Comparison of ENCODE assay signal across 16 cellular contexts in genomic region chr1:88777604-88778149, GRCh38.
"Had no signal": no experiment of that assay in that cellular context is flagged by ENCODE, and none has a peak within 500 bp of the region (broad histone marks: within the 10 kb centered on the region; RNA-seq: fewer than 3 reads in every experiment).

No MANE protein-coding gene starts in this region.

- H3K9me3 ChIP-seq: gastroesophageal sphincter, psoas muscle, transverse colon had no signal

- H3K9me3 Mint-ChIP-seq: effector memory CD8-positive, alpha-beta T cell; immature natural killer cell; nephron; stimulated activated naive B cell treated with anti-CD40 and anti-IgM and Interleukin-4, amounts not matched to agents 10 μg/mL and 1 μg/mL and 100 μg/mL, for 72 hours; T-helper 1 cell treated with Interleukin-12 subunit alpha and Interleukin-12 subunit beta and Interleukin-4 antibody, amounts not matched to agents 30 μg/mL and 1 μg/mL, for 36 hours had no signal

- DNase-seq: activated effector memory CD4-positive, alpha-beta T cell treated with Interleukin-2 at 50 U/mL for 16 hours; amygdala; effector memory CD8-positive, alpha-beta T cell; immature natural killer cell; psoas muscle; stimulated activated CD4-positive, alpha-beta T cell treated with anti-CD3 and anti-CD28 coated beads, Interleukin-2, amount 100 ng/mL, for 24 hours; stimulated activated naive B cell treated with anti-CD40 and anti-IgM and Interleukin-4, amounts not matched to agents 10 μg/mL and 1 μg/mL and 100 μg/mL, for 72 hours; substantia nigra; transverse colon had no signal

- H3K4me3 ChIP-seq: gastroesophageal sphincter, psoas muscle, transverse colon had no signal

- H3K27ac ChIP-seq: gastroesophageal sphincter, psoas muscle, transverse colon had no signal

- H3K27me3 ChIP-seq: gastroesophageal sphincter, transverse colon had no signal

- H3K27me3 Mint-ChIP-seq: activated naive CD8-positive, alpha-beta T cell; brain; effector memory CD8-positive, alpha-beta T cell; stimulated activated naive B cell treated with anti-CD40 and anti-IgM and Interleukin-4, amounts not matched to agents 10 μg/mL and 1 μg/mL and 100 μg/mL, for 72 hours had no signal

- ATAC-seq: effector memory CD8-positive, alpha-beta T cell; gastroesophageal sphincter; left lobe of liver; psoas muscle; sciatic nerve; stimulated activated naive B cell treated with anti-CD40 and anti-IgM and Interleukin-4, amounts not matched to agents 10 μg/mL and 1 μg/mL and 100 μg/mL, for 72 hours had no signal

- H3K4me1 ChIP-seq: gastroesophageal sphincter, psoas muscle had no signal

- H3K27ac Mint-ChIP-seq: activated naive CD8-positive, alpha-beta T cell; brain; nephron; T-helper 1 cell treated with Interleukin-12 subunit alpha and Interleukin-12 subunit beta and Interleukin-4 antibody, amounts not matched to agents 30 μg/mL and 1 μg/mL, for 36 hours had no signal

- H3K4me1 Mint-ChIP-seq: brain, nephron had no signal

- H3K4me3 Mint-ChIP-seq: activated naive CD8-positive, alpha-beta T cell; brain; effector memory CD8-positive, alpha-beta T cell; immature natural killer cell; nephron; stimulated activated naive B cell treated with anti-CD40 and anti-IgM and Interleukin-4, amounts not matched to agents 10 μg/mL and 1 μg/mL and 100 μg/mL, for 72 hours; T-helper 1 cell treated with Interleukin-12 subunit alpha and Interleukin-12 subunit beta and Interleukin-4 antibody, amounts not matched to agents 30 μg/mL and 1 μg/mL, for 36 hours had no signal
